ENCODE assay signal across 19 cellular contexts in genomic region chr1:78035121-78035520, GRCh38.
"Had no signal": no experiment of that assay in that cellular context is flagged by ENCODE, and none has a peak within 500 bp of the region (broad histone marks: within the 10 kb centered on the region; RNA-seq: fewer than 3 reads in every experiment).

No MANE protein-coding gene starts in this region.

- FAIRE-seq: urothelium cell line had no signal

- H3K27me3 ChIP-seq: colonic mucosa, heart right ventricle, neural progenitor cell, tibial nerve had no signal

- H3K4me3 ChIP-seq: colonic mucosa, heart right ventricle, neural progenitor cell, tibial nerve had no signal

- H3K36me3 ChIP-seq: colonic mucosa, heart right ventricle, neural progenitor cell, tibial nerve had no signal

- H3K4me1 ChIP-seq: colonic mucosa, neural progenitor cell, tibial nerve had no signal

- DNase-seq: activated CD4-positive, alpha-beta T cell treated with anti-CD3 and anti-CD28 coated beads, Interleukin-2, amount 10 ng/mL, durations not matched to agents 24 days and 14 days; activated CD8-positive, alpha-beta T cell treated with anti-CD3 and anti-CD28 coated beads, Interleukin-2, amount 10 ng/mL, durations not matched to agents 7 days and 5 days; activated naive CD4-positive, alpha-beta T cell treated with anti-CD3 and anti-CD28 coated beads for 36 hours; activated T-cell treated with anti-CD3 and anti-CD28 coated beads, Interleukin-2, amount 50 U/mL, for 24 hours; anterior cingulate cortex; central memory CD4-positive, alpha-beta T cell; colonic mucosa; endodermal cell; erythroblast; heart right ventricle; immature natural killer cell; mesendoderm; naive thymus-derived CD4-positive, alpha-beta T cell; stimulated activated CD4-positive, alpha-beta T cell treated with anti-CD3 and anti-CD28 coated beads, Interleukin-2, amount 100 ng/mL, for 24 hours; stimulated activated naive CD8-positive, alpha-beta T cell treated with anti-CD3 and anti-CD28 coated beads, Interleukin-15, Interleukin-2, amounts not matched to agents 100 U/mL and 50 U/mL, for 24 hours; T1000 had no signal

- H3K4me2 ChIP-seq: neural progenitor cell had no signal

- H3K9me3 ChIP-seq: colonic mucosa, heart right ventricle, tibial nerve had no signal

- H2AFZ ChIP-seq: neural progenitor cell had no signal

- ATAC-seq: activated CD8-positive, alpha-beta T cell treated with anti-CD3 and anti-CD28 coated beads, Interleukin-2, amount 10 ng/mL, durations not matched to agents 7 days and 5 days; heart right ventricle; naive thymus-derived CD4-positive, alpha-beta T cell; stimulated activated naive CD8-positive, alpha-beta T cell treated with anti-CD3 and anti-CD28 coated beads, Interleukin-15, Interleukin-2, amounts not matched to agents 100 U/mL and 50 U/mL, for 24 hours had no signal

- H3K9ac ChIP-seq: neural progenitor cell had no signal

- H3K27ac ChIP-seq: colonic mucosa, heart right ventricle, neural progenitor cell, tibial nerve had no signal
